18 cellular contexts compared by ENCODE assay signal in genomic region chr1:203269654-203270020, GRCh38. TPM values are rescaled to one million over a fixed set of nuclear protein-coding genes. Genes with fewer than 3 reads are reported as not detected.
"Had no signal": no experiment of that assay in that cellular context is flagged by ENCODE, and none has a peak within 500 bp of the region (broad histone marks: within the 10 kb centered on the region; RNA-seq: fewer than 3 reads in every experiment).

No MANE protein-coding gene starts in this region.

- H3K4me2 ChIP-seq: hepatocyte, smooth muscle cell had no signal

- H3K4me3 ChIP-seq: breast epithelium, hepatocyte, left lung, smooth muscle cell, stomach, suprapubic skin, upper lobe of left lung had no signal

- H3K9ac ChIP-seq: parathyroid adenoma had no signal

- H3K36me3 ChIP-seq: breast epithelium, left lung, stomach, suprapubic skin, upper lobe of left lung had no signal

- H3K27ac ChIP-seq: hepatocyte, stomach, suprapubic skin had no signal

- H2AFZ ChIP-seq: hepatocyte had no signal

- H3K79me2 ChIP-seq: hepatocyte, parathyroid adenoma had no signal

- H3K9me3 ChIP-seq: breast epithelium, left lung, stomach, suprapubic skin, upper lobe of left lung had no signal

- DNase-seq: activated CD4-positive, alpha-beta T cell treated with anti-CD3 and anti-CD28 coated beads, Interleukin-2, amount 50 U/mL, for 1 hour; activated CD4-positive, CD25-positive, alpha-beta regulatory T cell treated with anti-CD3 and anti-CD28 coated beads, Interleukin-2, amount 50 U/mL, for 72 hours; activated T-cell treated with anti-CD3 and anti-CD28 coated beads, Interleukin-2, amount 50 U/mL, for 1 hour; glutamatergic neuron; left lung; stomach; upper lobe of left lung had no signal

- H3K4me1 ChIP-seq: parathyroid adenoma had no signal

- ATAC-seq: stimulated activated memory B cell treated with anti-CD40 and anti-IgM and Interleukin-4, amounts not matched to agents 10 μg/mL and 1 μg/mL and 100 μg/mL, for 72 hours had no signal

- H3K27me3 ChIP-seq: breast epithelium, hepatocyte, left lung, stomach, suprapubic skin, upper lobe of left lung had no signal

RNA-seq across cellular contexts. Expression of gene CHIT1, which starts 40.2 kb away (rescaled TPM):
- total RNA-seq: dermis microvascular lymphatic vessel endothelial cell, endothelial cell of umbilical vein, kidney epithelial cell, lung microvascular endothelial cell, smooth muscle cell had no signal
- polyA plus RNA-seq: endothelial cell of umbilical vein, immature natural killer cell, smooth muscle cell had no signal
